In genomic region chr3:143124683-143125520, GRCh38 we compare ENCODE assay signal across 14 cellular contexts. TPM values are rescaled to one million over a fixed set of nuclear protein-coding genes. Genes with fewer than 3 reads are reported as not detected.
A peak's percentile ranks its signal among the peaks of the same experiment; 100 is the strongest.
DNase-seq lines count a peak whose midpoint lies in the region; FAIRE-seq and TF ChIP-seq lines count a peak whose summit lies in the region.
"Had no signal": no experiment of that assay in that cellular context is flagged by ENCODE, and none has a peak within 500 bp of the region (broad histone marks: within the 10 kb centered on the region; RNA-seq: fewer than 3 reads in every experiment).

No MANE protein-coding gene starts in this region.

- FAIRE-seq in H1 (lab: Jason Lieb, UNC) = no peak

- DNase-seq in NCI-H2081 treated with DMSO at 0.1 percent for 48 hours (lab: John Stamatoyannopoulos, UW) (peak; percentile 32), H1 (ENCODE audit: low read depth in 1 of 2, low spot score in 2 of 2) (no peak), osteocyte (ENCODE audit: extremely low spot score, unreplicated experiment) (no peak), MV-4-11 (lab: John Stamatoyannopoulos, UW) (no peak), LoVo (ENCODE audit: low spot score) (no peak), NCI-H510A (lab: John Stamatoyannopoulos, UW) (no peak)
- DNase-seq in activated CD4-positive, alpha-beta T cell treated with anti-CD3 and anti-CD28 coated beads, Interleukin-2, amount 50 U/mL, for 4 hours = no peak
- DNase-seq: NCI-H1436 treated with DMSO at 0.1 percent for 48 hours, psoas muscle, WERI-Rb-1 had no signal

- no peak overlapping the region for H3K14ac ChIP-seq in H1 (ENCODE audit: insufficient read length)

- H3K4me3 Mint-ChIP-seq in osteocyte (ENCODE audit: unreplicated experiment) = peak overlapping the region; percentile 14
- H3K4me3 Mint-ChIP-seq: dendritic cell treated with granulocyte-macrophage colony-stimulating factor and Interleukin-4, amounts not matched to agents 40 ng/mL and 50 ng/mL, for 4 days had no signal

- no peak overlapping the region for H3K4me2 ChIP-seq in H1 (ENCODE audit: insufficient read depth in 1 of 2, low read depth in 2 of 2, low read length in 2 of 2)

- no peak overlapping the region for H3K56ac ChIP-seq in H1 (replicated peaks; ENCODE audit: insufficient read length, low read depth, low read length)

- H3K4ac ChIP-seq in H1 (replicated peaks; ENCODE audit: insufficient read length, low read depth, low read length) = no peak overlapping the region

- CTCF ChIA-PET in H1 (lab: Charles Lee; ENCODE audit: partially characterized antibody) = interaction anchor here (0.7 to 1.8 kb wide), 11 partner anchors 22 to 554 kb away, joined by 3 to 6 read pairs (median 3); no protein-coding TSS in a partner anchor

- H3K36me3 Mint-ChIP-seq in osteocyte (ENCODE audit: unreplicated experiment) = peaks cover 40% of the 10 kb centered on the region

- H3K18ac ChIP-seq in H1 (ENCODE audit: extremely low read depth, low read length) = no peak overlapping the region; the same call in 1 of the 2 replicates

- TF ChIP-seq CTCF in H1 (IDR thresholded peaks at IDR 0.05; ENCODE audit: control extremely low read depth in 1 of 3, insufficient read depth in 1 of 3, low read depth in 1 of 3, low read length in 3 of 3) (no peak), osteocyte (IDR thresholded peaks at IDR 0.05) (no peak)

- POLR2A ChIA-PET in H1 (lab: Charles Lee; ENCODE audit: partially characterized antibody) = no interaction called here

- no peak overlapping the region for H3K27ac Mint-ChIP-seq in osteocyte (ENCODE audit: unreplicated experiment)
- H3K27ac Mint-ChIP-seq: activated T-helper 2 cell treated with anti-CD3 and anti-CD28 coated beads, Interferon-gamma antibody, Interleukin-2, Interleukin-4, amounts not matched to agents 10 μg/mL and 5 μg/mL and 100 μg/mL, durations not matched to agents 14 hours and 24 hours and 36 hours; dendritic cell treated with granulocyte-macrophage colony-stimulating factor and Interleukin-4, amounts not matched to agents 40 ng/mL and 50 ng/mL, for 4 days had no signal

- H3K4me1 Mint-ChIP-seq in osteocyte (ENCODE audit: unreplicated experiment) = peaks cover 57% of the 10 kb centered on the region

- H2AK5ac ChIP-seq in H1 (ENCODE audit: low read depth, low read length) = no peak overlapping the region

- no peak overlapping the region for H3K27ac ChIP-seq in H1 (ENCODE audit: low read depth, low read length)
- H3K27ac ChIP-seq: HL-60, psoas muscle, WERI-Rb-1 had no signal

- no peak for TF ChIP-seq RAD21 in H1 (IDR thresholded peaks at IDR 0.05 in 1 of 2, conservative IDR thresholded peaks at IDR 0.05 in 1 of 2; ENCODE audit: low read depth in 2 of 2, low read length in 2 of 2)

- H2BK20ac ChIP-seq in H1 (ENCODE audit: low read length) = no peak overlapping the region

- H2BK120ac ChIP-seq in H1 (replicated peaks; ENCODE audit: low read depth, low read length) = no peak overlapping the region

- H4K5ac ChIP-seq in H1 (ENCODE audit: insufficient read length, low read depth, low read length) = no peak overlapping the region

- no peak overlapping the region for H2AFZ ChIP-seq in H1 (ENCODE audit: low read length)

- H3K9me3 ChIP-seq in ES-I3 (ENCODE audit: control insufficient read depth, insufficient read depth, low read length) = no peaks in the 10 kb centered on the region
- no peaks in the 10 kb centered on the region for H3K9me3 ChIP-seq in H1 (ENCODE audit: insufficient read depth in 2 of 2, low read depth in 1 of 2, low read length in 1 of 2)
- H3K9me3 ChIP-seq: psoas muscle had no signal

- H3K27me3 ChIP-seq in H1 (replicated peaks in 1 of 4; ENCODE audit: control insufficient read depth in 3 of 4, extremely low read depth in 1 of 4, insufficient read depth in 3 of 4, low read length in 3 of 4) = peaks cover 0 to 18% (median 3%) of the 10 kb centered on the region in 4 experiments; a peak in 5 of 7 replicates

- H3K36me3 ChIP-seq in ES-I3 (ENCODE audit: insufficient read depth, low read length) (peaks cover 5% of the 10 kb centered on the region; the same call in 1 of the 2 replicates), H1 (ENCODE audit: control insufficient read depth in 2 of 4, insufficient read depth in 4 of 4, low read length in 3 of 4) (peaks cover 0 to 4% (median 0%) of the 10 kb centered on the region in 4 experiments; a peak in 1 of 8 replicates)
- H3K36me3 ChIP-seq: WERI-Rb-1 had no signal

- H3K4me1 ChIP-seq in ES-I3 (ENCODE audit: insufficient read depth, low read length) (0 out of 2 replicates have a peak, but pooled peaks cover 11% of the 10 kb centered on the region), H1 (replicated peaks in 1 of 4; ENCODE audit: control insufficient read depth in 3 of 4, insufficient read depth in 4 of 4, low read length in 3 of 4) (peaks cover 0 to 5% (median 0%) of the 10 kb centered on the region in 4 experiments; a peak in 3 of 7 replicates)

- peaks cover 12% of the 10 kb centered on the region; the same call in 1 of the 2 replicates for H3K23me2 ChIP-seq in H1 (ENCODE audit: low read depth, low read length)

- H2BK5ac ChIP-seq in H1 (ENCODE audit: low read depth, low read length) = no peak overlapping the region

- no peaks in the 10 kb centered on the region for H3K27me3 Mint-ChIP-seq in osteocyte (ENCODE audit: unreplicated experiment)

- no peak overlapping the region for H4K8ac ChIP-seq in H1 (ENCODE audit: extremely low read depth, insufficient read depth, low read length)

- no peak overlapping the region for H4K91ac ChIP-seq in H1 (replicated peaks; ENCODE audit: insufficient read length, low read length)

- H3K79me1 ChIP-seq in H1 (ENCODE audit: low read depth, low read length) = no peaks in the 10 kb centered on the region

- 85% methylated on average over 8 of the region's 8 CpGs; no CpG with 5 or more reads in 1 of the 2 experiments for WGBS in H1 (ENCODE audit: extremely low coverage in 1 of 2, insufficient coverage in 1 of 2, insufficient read length in 1 of 2, insufficient replicate concordance in 2 of 2, low coverage in 1 of 2, low lambda C conversion rate in 2 of 2, missing lambda C conversion rate in 1 of 2), 2 experiments

- H4K20me1 ChIP-seq in H1 (replicated peaks in 1 of 2; ENCODE audit: control insufficient read depth in 1 of 2, insufficient read depth in 2 of 2, low read length in 2 of 2) = no peaks in the 10 kb centered on the region

- H2BK15ac ChIP-seq in H1 (ENCODE audit: low read length) = no peak overlapping the region

- no peak overlapping the region for H3K23ac ChIP-seq in H1 (ENCODE audit: insufficient read length)

- H3K9ac ChIP-seq in ES-I3 (ENCODE audit: low read depth, low read length) (peak overlapping the region; percentile 4; the same call in 1 of the 2 replicates), H1 (replicated peaks in 1 of 4; ENCODE audit: extremely low read depth in 1 of 4, low read depth in 3 of 4, low read length in 3 of 4) (no peak overlapping the region)

- H3K79me2 ChIP-seq in H1 (ENCODE audit: control insufficient read depth in 1 of 2, insufficient read depth in 2 of 2, low read length in 2 of 2) = no peaks in the 10 kb centered on the region

- H3K4me3 ChIP-seq in H1 (ENCODE audit: extremely low read depth in 1 of 4, insufficient read depth in 2 of 4, low read depth in 3 of 4, low read length in 4 of 4) = no peak overlapping the region
- H3K4me3 ChIP-seq: psoas muscle had no signal

- no peaks in the 10 kb centered on the region for H3K9me3 Mint-ChIP-seq in osteocyte (ENCODE audit: unreplicated experiment)
- H3K9me3 Mint-ChIP-seq: activated T-helper 2 cell treated with anti-CD3 and anti-CD28 coated beads, Interferon-gamma antibody, Interleukin-2, Interleukin-4, amounts not matched to agents 10 μg/mL and 5 μg/mL and 100 μg/mL, durations not matched to agents 14 hours and 24 hours and 36 hours; dendritic cell treated with granulocyte-macrophage colony-stimulating factor and Interleukin-4, amounts not matched to agents 40 ng/mL and 50 ng/mL, for 4 days had no signal

- TF ChIP-seq POLR2A in H1 (IDR thresholded peaks at IDR 0.05; ENCODE audit: control extremely low read depth in 1 of 2, low read depth in 2 of 2, low read length in 2 of 2) = no peak

- TF ChIP-seq EP300 in H1 (IDR thresholded peaks at IDR 0.05; ENCODE audit: borderline replicate concordance in 1 of 2, low read depth in 2 of 2, low read length in 2 of 2) = no peak

- 0 out of 2 replicates have a peak overlapping the region, but pooled peaks have one; percentile 9 for H2BK12ac ChIP-seq in H1 (ENCODE audit: low read depth, low read length)

TF ChIP-seq in H1, 55 proteins besides CTCF, POLR2A, EP300 and RAD21 (continues in another document):
- no peak for TF ChIP-seq CBX8 (IDR thresholded peaks at IDR 0.05; ENCODE audit: borderline replicate concordance, low read depth, low read length)
- TF ChIP-seq KDM5A (IDR thresholded peaks at IDR 0.05; ENCODE audit: low read length) = no peak
- no peak for TF ChIP-seq SAP30 (IDR thresholded peaks at IDR 0.05; ENCODE audit: insufficient read depth, insufficient replicate concordance, low read length)
- no peak for TF ChIP-seq MAFK (IDR thresholded peaks at IDR 0.05; ENCODE audit: low read depth, low read length)
- no peak for TF ChIP-seq SUZ12 (IDR thresholded peaks at IDR 0.05; ENCODE audit: low read length)
- no peak for TF ChIP-seq ATF3 (IDR thresholded peaks at IDR 0.05; ENCODE audit: insufficient read depth, low read depth, low read length)
- TF ChIP-seq BCL11A (IDR thresholded peaks at IDR 0.05; ENCODE audit: low read depth in 2 of 2, low read length in 2 of 2) = no peak
- TF ChIP-seq EGR1 (IDR thresholded peaks at IDR 0.05; ENCODE audit: borderline replicate concordance, low read depth, low read length) = no peak
- no peak for TF ChIP-seq POU5F1 (IDR thresholded peaks at IDR 0.05; ENCODE audit: low read depth, low read length)

RNA-seq across cellular contexts. Expression of gene CHST2, which starts 5.3 kb away (rescaled TPM):
- total RNA-seq in H1 (2021; fragmentation: NEBNext Ultra II Directional; extraction: Animal tissue kit (Norgen Biotek cat#: 25700)) = 15.1 and 15.5 TPM in 2 replicates
- 3.2 and 5.1 TPM in 2 replicates for polyA plus RNA-seq in H1 (2011; rRNA removed)
- 5.2 TPM for polyA plus RNA-seq in H1 (2011; cell fraction: cytosol; rRNA removed)
- 7.2 TPM for polyA plus RNA-seq in H1 (2011; cell fraction: nucleus; rRNA removed)
- polyA plus RNA-seq in H1 (2012, experiment 1 of 2) = 6.4 to 8.8 TPM (median 8.0 TPM) in 4 replicates
- 10.4 TPM for polyA plus RNA-seq in H1 (2012, experiment 2 of 2)
- 11.4 TPM for polyA plus RNA-seq in H1 (2013, experiment 1 of 2)
- polyA plus RNA-seq in H1 (2013, experiment 2 of 2) = 11.5 TPM
- 1.9 and 2.0 TPM in 2 replicates for polyA minus RNA-seq in H1 (2011; rRNA and poly(A)+ RNA removed)
- polyA minus RNA-seq in H1 (2011; cell fraction: cytosol; rRNA and poly(A)+ RNA removed) = 4.0 TPM
- 6.6 TPM for polyA minus RNA-seq in H1 (2011; cell fraction: nucleus; rRNA and poly(A)+ RNA removed)
- total RNA-seq in osteocyte = 41.6 and 44.5 TPM in 2 replicates
